10 cellular contexts compared by ENCODE assay signal in genomic region chr12:4117386-4118016, GRCh38.
DNase-seq lines count a peak whose midpoint lies in the region; ATAC-seq, FAIRE-seq and TF ChIP-seq lines count a peak whose summit lies in the region.
"Had no signal": no experiment of that assay in that cellular context is flagged by ENCODE, and none has a peak within 500 bp of the region (broad histone marks: within the 10 kb centered on the region; RNA-seq: fewer than 3 reads in every experiment).

No MANE protein-coding gene starts in this region.

- no peak overlapping the region; the same call in 2 of the 3 replicates for H2BK15ac ChIP-seq in IMR-90 (ENCODE audit: low read depth, low read length)

- H3K9me3 ChIP-seq in IMR-90 (ENCODE audit: control insufficient read depth, insufficient read depth, low read length), result no peaks in the 10 kb centered on the region
- H3K9me3 ChIP-seq in astrocyte (ENCODE audit: insufficient read depth, low read depth, low read length), result no peaks in the 10 kb centered on the region
- H3K9me3 ChIP-seq: SJSA1 had no signal

- H2AK9ac ChIP-seq in IMR-90 (replicated peaks; ENCODE audit: low read depth, low read length, poor library complexity), result peak overlapping the region; percentile 60

- intact Hi-C loops in activated naive CD4-positive, alpha-beta T cell treated with anti-CD3 and anti-CD28 coated beads for 36 hours (cut with micrococcal nuclease), result loop anchor here (2.0 to 5.0 kb wide), 3 partner anchors 53 to 390 kb away; no protein-coding TSS in a partner anchor
- intact Hi-C loops in IMR-90 (cut with micrococcal nuclease), result loop anchor here (2.0 kb wide), 1 partner anchor 55 kb away; no protein-coding TSS in a partner anchor

- FAIRE-seq in astrocyte (lab: Jason Lieb, UNC), result no peak

- TF ChIP-seq RAD21 in IMR-90 (IDR thresholded peaks at IDR 0.05; ENCODE audit: low read length), result no peak

- in situ Hi-C loops in IMR-90 (cut with MboI; ENCODE audit: low sequenced_read_pairs), result no loop called here

- no peak overlapping the region for H4K8ac ChIP-seq in IMR-90 (ENCODE audit: low read depth in 2 of 2, low read length in 2 of 2)

- BruUV-seq in IMR-90 (replicated peaks; lab: Mats Ljungman, UMichigan), result no TSS peak

- H3K56ac ChIP-seq in IMR-90 (ENCODE audit: extremely low read depth, insufficient read depth, low read length), result no peak overlapping the region

- H3K36me3 ChIP-seq in IMR-90 (ENCODE audit: control insufficient read depth, insufficient read depth, low read length), result no peaks in the 10 kb centered on the region
- H3K36me3 ChIP-seq in astrocyte (ENCODE audit: insufficient read depth, low read length), result no peaks in the 10 kb centered on the region
- H3K36me3 ChIP-seq: SJSA1 had no signal

- peak overlapping the region; percentile 13; the same call in 1 of the 2 replicates for H3K18ac ChIP-seq in IMR-90 (ENCODE audit: low read depth, low read length)

- H3K9ac ChIP-seq in IMR-90 (ENCODE audit: low read depth, low read length) (no peak overlapping the region), astrocyte (ENCODE audit: low read length) (no peak overlapping the region)

- dilution Hi-C loops in IMR-90 (cut with HindIII; ENCODE audit: low sequenced_read_pairs, unreplicated experiment), result no loop called here

- no peak overlapping the region for H2BK5ac ChIP-seq in IMR-90 (ENCODE audit: low read depth, low read length, poor library complexity, severe bottlenecking)

- H2BK120ac ChIP-seq in IMR-90 (ENCODE audit: low read depth, low read length), result peak overlapping the region; percentile 27

- ATAC-seq in IMR-90 (ENCODE audit: low read depth), result no peak
- peak; percentile 3 for ATAC-seq in stimulated activated memory B cell treated with anti-CD40 and anti-IgM and Interleukin-4, amounts not matched to agents 10 μg/mL and 1 μg/mL and 100 μg/mL, for 72 hours

- no peak overlapping the region for H4K5ac ChIP-seq in IMR-90 (ENCODE audit: low read depth, low read length)

- peaks cover 17% of the 10 kb centered on the region for H3K4me1 ChIP-seq in IMR-90 (ENCODE audit: control insufficient read depth, insufficient read depth, low read length)
- peaks cover 24% of the 10 kb centered on the region for H3K4me1 ChIP-seq in astrocyte (ENCODE audit: insufficient read depth, low read length)

- H3K4me1 Mint-ChIP-seq in activated naive CD4-positive, alpha-beta T cell treated with anti-CD3 and anti-CD28 coated beads for 36 hours (ENCODE audit: low read depth), result peaks cover 64% of the 10 kb centered on the region
- H3K4me1 Mint-ChIP-seq in astrocyte (ENCODE audit: low read depth, unreplicated experiment), result peaks cover 45% of the 10 kb centered on the region
- H3K4me1 Mint-ChIP-seq in stimulated activated memory B cell treated with anti-CD40 and anti-IgM and Interleukin-4, amounts not matched to agents 10 μg/mL and 1 μg/mL and 100 μg/mL, for 72 hours, result peaks cover 68% of the 10 kb centered on the region

- peak overlapping the region; percentile 8; the same call in 1 of the 2 replicates for H4K91ac ChIP-seq in IMR-90 (ENCODE audit: insufficient read depth, low read depth, low read length)

- H4K20me1 ChIP-seq in IMR-90 (ENCODE audit: insufficient read depth, low read length), result no peaks in the 10 kb centered on the region
- no peaks in the 10 kb centered on the region for H4K20me1 ChIP-seq in astrocyte (ENCODE audit: insufficient read depth, low read length)

- H2AFZ ChIP-seq in IMR-90 (replicated peaks; ENCODE audit: low read length, poor library complexity) (no peak overlapping the region), astrocyte (ENCODE audit: low read depth, low read length) (no peak overlapping the region)

- no peak for DNase-seq in activated naive CD4-positive, alpha-beta T cell treated with anti-CD3 and anti-CD28 coated beads for 36 hours
- no peak for DNase-seq in activated naive CD4-positive, alpha-beta T cell treated with Interleukin-2 at 50 U/mL for 16 hours
- DNase-seq in IMR-90 (no peak), astrocyte (ENCODE audit: low read depth) (no peak), C1 segment of cervical spinal cord (lab: John Stamatoyannopoulos, UW) (no peak), nucleus accumbens (lab: John Stamatoyannopoulos, UW) (no peak), NCI-H510A (lab: John Stamatoyannopoulos, UW) (no peak)
- DNase-seq: NCI-H1048 had no signal

- CTCF ChIA-PET in activated naive CD4-positive, alpha-beta T cell treated with anti-CD3 and anti-CD28 coated beads for 36 hours (lab: Charles Lee), result interaction anchor here (0.5 to 3.4 kb wide), 12 partner anchors 10 to 1951 kb away, joined by 3 to 33 read pairs (median 4); no protein-coding TSS in a partner anchor
- CTCF ChIA-PET in IMR-90 (lab: Yijun Ruan, JAX), result interaction anchor here (1.0 to 2.5 kb wide), 4 partner anchors 10 to 159 kb away, joined by 3 to 14 read pairs (median 5); no protein-coding TSS in a partner anchor

- H3K9me1 ChIP-seq in IMR-90 (ENCODE audit: insufficient read depth, low read length), result peaks cover 4% of the 10 kb centered on the region

- TF ChIP-seq POLR2A in IMR-90 (IDR thresholded peaks at IDR 0.05; ENCODE audit: low read depth, low read length), result no peak

- H3K27me3 ChIP-seq in IMR-90 (ENCODE audit: control insufficient read depth, insufficient read depth, low read length), result peaks cover 6% of the 10 kb centered on the region
- no peaks in the 10 kb centered on the region for H3K27me3 ChIP-seq in astrocyte (ENCODE audit: insufficient read depth, low read length)
- H3K27me3 ChIP-seq: SJSA1 had no signal

- no peaks in the 10 kb centered on the region for H3K79me1 ChIP-seq in IMR-90 (ENCODE audit: low read depth in 1 of 2, low read length in 2 of 2)

- no peaks in the 10 kb centered on the region for H3K79me2 ChIP-seq in astrocyte (ENCODE audit: insufficient read depth, low read length)

- H3K27ac Mint-ChIP-seq in activated naive CD4-positive, alpha-beta T cell treated with anti-CD3 and anti-CD28 coated beads for 36 hours, result peak overlapping the region; percentile 96
- H3K27ac Mint-ChIP-seq in astrocyte (ENCODE audit: unreplicated experiment), result peak overlapping the region; percentile 56
- peak overlapping the region; percentile 87 for H3K27ac Mint-ChIP-seq in stimulated activated memory B cell treated with anti-CD40 and anti-IgM and Interleukin-4, amounts not matched to agents 10 μg/mL and 1 μg/mL and 100 μg/mL, for 72 hours

- WGBS in IMR-90 (ENCODE audit: extremely low coverage in 2 of 2, insufficient read length in 1 of 2), 2 experiments, result 90% methylated on average over 12 of the region's 12 CpGs; no CpG with 5 or more reads in 1 of the 2 experiments

- H3K4me3 Mint-ChIP-seq in activated naive CD4-positive, alpha-beta T cell treated with anti-CD3 and anti-CD28 coated beads for 36 hours, result peak overlapping the region; percentile 58
- peak overlapping the region; percentile 21 for H3K4me3 Mint-ChIP-seq in astrocyte (ENCODE audit: unreplicated experiment)
- H3K4me3 Mint-ChIP-seq in stimulated activated memory B cell treated with anti-CD40 and anti-IgM and Interleukin-4, amounts not matched to agents 10 μg/mL and 1 μg/mL and 100 μg/mL, for 72 hours, result peak overlapping the region; percentile 47

- H3K9me3 Mint-ChIP-seq in activated naive CD4-positive, alpha-beta T cell treated with anti-CD3 and anti-CD28 coated beads for 36 hours, result no peaks in the 10 kb centered on the region
- H3K9me3 Mint-ChIP-seq in astrocyte (ENCODE audit: unreplicated experiment), result no peaks in the 10 kb centered on the region
- H3K9me3 Mint-ChIP-seq in stimulated activated memory B cell treated with anti-CD40 and anti-IgM and Interleukin-4, amounts not matched to agents 10 μg/mL and 1 μg/mL and 100 μg/mL, for 72 hours, result no peaks in the 10 kb centered on the region

- no peaks in the 10 kb centered on the region for H3K27me3 Mint-ChIP-seq in activated naive CD4-positive, alpha-beta T cell treated with anti-CD3 and anti-CD28 coated beads for 36 hours (ENCODE audit: low read depth)
- peaks cover 16% of the 10 kb centered on the region for H3K27me3 Mint-ChIP-seq in astrocyte (ENCODE audit: low read depth, unreplicated experiment)
- no peaks in the 10 kb centered on the region for H3K27me3 Mint-ChIP-seq in stimulated activated memory B cell treated with anti-CD40 and anti-IgM and Interleukin-4, amounts not matched to agents 10 μg/mL and 1 μg/mL and 100 μg/mL, for 72 hours

- H3K4ac ChIP-seq in IMR-90 (ENCODE audit: low read depth, low read length), result peak overlapping the region; percentile 35; the same call in 1 of the 2 replicates

- H3K4me2 ChIP-seq in IMR-90 (ENCODE audit: low read depth, low read length) (no peak overlapping the region; the same call in 1 of the 2 replicates), astrocyte (ENCODE audit: low read length) (peak overlapping the region; percentile 61)

- H3K4me3 ChIP-seq in IMR-90 (ENCODE audit: insufficient read depth, low read depth, low read length) (no peak overlapping the region), astrocyte (ENCODE audit: insufficient read depth, low read depth, low read length) (no peak overlapping the region)
- H3K4me3 ChIP-seq: SJSA1 had no signal

- H3K27ac ChIP-seq in IMR-90 (ENCODE audit: insufficient read depth, low read length), result peak overlapping the region; percentile 8; the same call in 1 of the 2 replicates
- H3K27ac ChIP-seq in astrocyte (ENCODE audit: low read depth, low read length), result no peak overlapping the region

- H2AK5ac ChIP-seq in IMR-90 (ENCODE audit: low read depth, low read length), result peak overlapping the region; percentile 48; the same call in 1 of the 2 replicates

- no peak for TF ChIP-seq CTCF in IMR-90 (conservative IDR thresholded peaks at IDR 0.05; ENCODE audit: low read depth, low read length)
- TF ChIP-seq CTCF in astrocyte (IDR thresholded peaks at IDR 0.05; ENCODE audit: insufficient read depth, low read depth, low read length), result no peak

- POLR2A ChIA-PET in IMR-90 (lab: Charles Lee; ENCODE audit: unreplicated experiment), result interaction anchor here (0.6 kb wide), 1 partner anchor 204 kb away, joined by 3 read pairs; no protein-coding TSS in a partner anchor

- peak overlapping the region; percentile 33 for H2BK20ac ChIP-seq in IMR-90 (ENCODE audit: low read depth, low read length)

- H3K14ac ChIP-seq in IMR-90 (replicated peaks; ENCODE audit: low read depth, low read length), result no peak overlapping the region; the same call in 1 of the 2 replicates

- no peak overlapping the region for H3K23ac ChIP-seq in IMR-90 (ENCODE audit: low read depth, low read length)

- H3K36me3 Mint-ChIP-seq in activated naive CD4-positive, alpha-beta T cell treated with anti-CD3 and anti-CD28 coated beads for 36 hours (ENCODE audit: low read depth), result no peaks in the 10 kb centered on the region
- no peaks in the 10 kb centered on the region for H3K36me3 Mint-ChIP-seq in astrocyte (ENCODE audit: low read depth, unreplicated experiment)
- no peaks in the 10 kb centered on the region for H3K36me3 Mint-ChIP-seq in stimulated activated memory B cell treated with anti-CD40 and anti-IgM and Interleukin-4, amounts not matched to agents 10 μg/mL and 1 μg/mL and 100 μg/mL, for 72 hours

TF ChIP-seq in IMR-90, 13 proteins besides CTCF, POLR2A, EP300 and RAD21 (continues in another document):
- TF ChIP-seq BHLHE40 (IDR thresholded peaks at IDR 0.05; ENCODE audit: low read depth, low read length) (no peak), MAFK (IDR thresholded peaks at IDR 0.05; ENCODE audit: low read depth, low read length) (no peak), MAZ (IDR thresholded peaks at IDR 0.05; ENCODE audit: borderline replicate concordance, low read depth, low read length) (no peak), NFE2L2 (IDR thresholded peaks at IDR 0.05; ENCODE audit: low read depth, low read length) (no peak), RFX5 (IDR thresholded peaks at IDR 0.05; ENCODE audit: low read depth, low read length) (no peak)
